8 cellular contexts compared by ENCODE assay signal in the genomic region with DNA sequence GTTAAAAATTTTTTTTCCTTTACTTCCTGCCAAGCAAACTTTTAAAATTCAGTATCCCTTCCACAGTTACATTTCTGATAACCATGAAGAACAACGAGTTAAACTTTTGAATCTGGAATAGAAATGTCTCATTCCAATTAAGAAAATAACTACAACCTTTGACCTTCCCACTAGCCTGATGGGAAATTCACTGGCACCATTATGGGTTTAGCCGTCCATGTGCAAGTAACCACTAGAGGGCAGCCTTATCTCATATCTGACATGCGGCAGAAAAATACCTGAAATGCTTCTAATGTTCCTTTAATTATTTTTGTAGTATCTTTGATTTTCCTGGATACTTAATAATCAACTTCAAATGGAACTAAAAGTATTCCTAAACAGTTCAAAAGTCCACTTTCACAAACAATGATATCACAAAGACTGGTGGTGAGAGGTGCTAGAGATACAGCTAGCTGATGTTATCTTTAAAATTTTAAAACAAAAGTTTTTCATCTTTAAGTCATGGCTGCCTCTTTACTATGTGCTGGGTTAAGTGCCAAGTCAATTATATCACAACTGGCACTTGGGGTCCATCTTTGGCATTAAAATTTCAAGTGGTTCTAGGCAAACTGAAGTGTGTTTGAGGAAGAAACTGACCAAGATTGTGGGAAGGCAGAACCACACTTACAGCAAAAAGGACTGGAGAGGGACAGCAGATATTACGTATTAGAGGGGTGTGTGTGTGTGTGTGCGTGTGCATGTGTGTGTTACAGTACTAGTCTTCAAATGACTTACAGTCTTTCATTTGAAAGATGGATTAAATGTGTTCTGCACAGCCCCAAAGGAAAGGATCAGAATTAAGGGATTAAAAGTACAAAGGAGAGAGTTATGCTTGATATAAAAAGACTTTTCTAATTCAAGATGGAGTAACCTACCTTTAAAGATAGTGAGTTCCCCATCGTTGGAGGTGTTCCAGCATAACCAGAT.
A peak's percentile ranks its signal among the peaks of the same experiment; 100 is the strongest.
DNase-seq lines count a peak whose midpoint lies in the region; ATAC-seq and TF ChIP-seq lines count a peak whose summit lies in the region.

No MANE protein-coding gene starts in this region.

- no peaks in the 10 kb centered on the region for H3K36me3 ChIP-seq in Panc1 (ENCODE audit: control insufficient read depth, insufficient read depth, low read length)
- no peaks in the 10 kb centered on the region for H3K36me3 ChIP-seq in adipocyte (ENCODE audit: control insufficient read depth, insufficient read depth, low read length, severe bottlenecking)
- no peaks in the 10 kb centered on the region for H3K36me3 ChIP-seq in psoas muscle (ENCODE audit: insufficient read depth in 1 of 2, low read depth in 1 of 2)

- in situ Hi-C loops in Panc1 (cut with HindIII; ENCODE audit: low pct_unique_long_range_greater_than_20kb, low sequenced_read_pairs), result no loop called here

- no peak overlapping the region for H3K27ac ChIP-seq in Panc1 (ENCODE audit: low read length)
- peak overlapping the region; percentile 31 for H3K27ac ChIP-seq in psoas muscle

- CTCF ChIA-PET in Panc1 (lab: Charles Lee), result interaction anchor here (0.7 to 2.1 kb wide), 4 partner anchors 58 to 1248 kb away, joined by 3 to 14 read pairs (median 4); no protein-coding TSS in a partner anchor

- POLR2A ChIA-PET in Panc1 (lab: Charles Lee), result interaction anchor here (0.6 kb wide), 1 partner anchor 947 kb away, joined by 3 read pairs; no protein-coding TSS in a partner anchor

- intact Hi-C loops in Panc1 (cut with micrococcal nuclease; ENCODE audit: unreplicated experiment) (loop anchor here (1.0 to 5.0 kb wide), 2 partner anchors 331 to 466 kb away; no protein-coding TSS in a partner anchor), Right ventricle myocardium superior (cut with DNase I) (loop anchor here (2.0 to 5.0 kb wide), 3 partner anchors 331 to 1246 kb away; no protein-coding TSS in a partner anchor), psoas muscle (cut with DNase I) (loop anchor here (2.0 to 10.0 kb wide), 3 partner anchors 331 to 469 kb away; no protein-coding TSS in a partner anchor)

- peak; percentile 85; the same call in 1 of the 2 replicates for TF ChIP-seq CTCF in Panc1 (IDR thresholded peaks at IDR 0.05)
- peak; percentile 96 for TF ChIP-seq CTCF in psoas muscle (IDR thresholded peaks at IDR 0.05)

- WGBS in psoas muscle, 3 donors, result 18 to 32% (median 21%) methylated on average over 6 of the region's 6 CpGs

- BruUV-seq in Panc1 (replicated peaks; lab: Mats Ljungman, UMichigan), result no TSS peak

- peak; percentile 78 for ATAC-seq in Panc1
- peak; percentile 81 for ATAC-seq in Right ventricle myocardium superior (ENCODE audit: poor library complexity)
- peak; percentile 71 to 83 (median 76) for ATAC-seq in psoas muscle
- no peak for ATAC-seq in HG02623 (IDR thresholded peaks at IDR 0.05; ENCODE audit: unreplicated experiment)

- H3K9ac ChIP-seq in adipocyte (ENCODE audit: low read length), result no peak overlapping the region

- DNase-seq in activated CD8-positive, alpha-beta memory T cell treated with anti-CD3 and anti-CD28 coated beads, Interleukin-2, amount 50 U/mL, for 4 hours, result peak; percentile 50
- DNase-seq in activated CD8-positive, alpha-beta memory T cell treated with anti-CD3 and anti-CD28 coated beads for 24 hours, result no peak
- DNase-seq in Kasumi-1 (lab: John Stamatoyannopoulos, UW) (peak; percentile 63 to 83), Panc1 (ENCODE audit: low read depth, low spot score) (peak; percentile 58), adipocyte (ENCODE audit: low read depth) (peak; percentile 92), Right ventricle myocardium superior (no peak), psoas muscle (no peak)

- H3K4me1 ChIP-seq in Panc1 (ENCODE audit: control insufficient read depth, insufficient read depth, low read length), result peaks cover 7% of the 10 kb centered on the region
- H3K4me1 ChIP-seq in adipocyte (ENCODE audit: control insufficient read depth, insufficient read depth, low read length), result peaks cover 25% of the 10 kb centered on the region
- peaks cover 75% of the 10 kb centered on the region for H3K4me1 ChIP-seq in psoas muscle

- H3K4me3 ChIP-seq in Panc1 (ENCODE audit: low read depth in 2 of 2, low read length in 2 of 2) (no peak overlapping the region), adipocyte (ENCODE audit: low read length) (no peak overlapping the region), psoas muscle (no peak overlapping the region)

- peaks cover 44% of the 10 kb centered on the region for H3K27me3 ChIP-seq in Panc1 (ENCODE audit: control insufficient read depth, insufficient read depth, low read length)
- H3K27me3 ChIP-seq in adipocyte (replicated peaks; ENCODE audit: control insufficient read depth, insufficient read depth, low read length), result no peaks in the 10 kb centered on the region
- H3K27me3 ChIP-seq in psoas muscle (ENCODE audit: insufficient read depth in 3 of 3, low read length in 2 of 3), result no peaks in the 10 kb centered on the region

- H3K9me3 ChIP-seq in Panc1 (ENCODE audit: control insufficient read depth, insufficient read depth, low read depth, low read length) (no peaks in the 10 kb centered on the region), adipocyte (ENCODE audit: control insufficient read depth, low read length) (no peaks in the 10 kb centered on the region), psoas muscle (no peaks in the 10 kb centered on the region)

Comparison
In these comparisons a context has a peak if more than half of its experiments do, and no peak if none do; other contexts are left out.
1. DNase-seq: peak in activated CD8-positive, alpha-beta memory T cell treated with anti-CD3 and anti-CD28 coated beads, Interleukin-2, amount 50 U/mL, for 4 hours (single experiment), Kasumi-1 (2 of 2), Panc1 (single experiment) and adipocyte (single experiment); none in activated CD8-positive, alpha-beta memory T cell treated with anti-CD3 and anti-CD28 coated beads for 24 hours (single experiment), Right ventricle myocardium superior (single experiment) and psoas muscle (0 of 2).